11 cellular contexts compared by ENCODE assay signal in genomic region chr7:98287486-98287959, GRCh38. TPM values are rescaled to one million over a fixed set of nuclear protein-coding genes. Genes with fewer than 3 reads are reported as not detected.
DNase-seq lines count a peak whose midpoint lies in the region; ATAC-seq and TF ChIP-seq lines count a peak whose summit lies in the region.
"Had no signal": no experiment of that assay in that cellular context is flagged by ENCODE, and none has a peak within 500 bp of the region (broad histone marks: within the 10 kb centered on the region; RNA-seq: fewer than 3 reads in every experiment).

No MANE protein-coding gene starts in this region.

- no peak for TF ChIP-seq POLR2A in esophagus muscularis mucosa (IDR thresholded peaks at IDR 0.05; ENCODE audit: low read depth)
- TF ChIP-seq POLR2A in prostate gland (IDR thresholded peaks at IDR 0.05) = no peak

- TF ChIP-seq CTCF in esophagus muscularis mucosa (IDR thresholded peaks at IDR 0.05) = no peak
- no peak for TF ChIP-seq CTCF in prostate gland (IDR thresholded peaks at IDR 0.05)

- peaks cover 99% of the 10 kb centered on the region for H3K79me2 ChIP-seq in GM23248 (ENCODE audit: insufficient read depth)

- no peak overlapping the region for H3K4me3 ChIP-seq in GM23248
- H3K4me3 ChIP-seq in esophagus muscularis mucosa = peak overlapping the region in 2 of 4 donors; percentile 0 to 6
- no peak overlapping the region for H3K4me3 ChIP-seq in prostate gland
- H3K4me3 ChIP-seq: testis had no signal

- ATAC-seq in HG03196 (IDR thresholded peaks at IDR 0.05; ENCODE audit: unreplicated experiment) (no peak), GM19328 (IDR thresholded peaks at IDR 0.05; ENCODE audit: unreplicated experiment) (no peak)
- ATAC-seq: T-cell had no signal

- 87 to 89% methylated on average over 11 to 13 of the region's 14 CpGs for WGBS in GM23248 (ENCODE audit: low coverage in 1 of 2, low lambda C conversion rate in 2 of 2, missing lambda C conversion rate in 2 of 2), 2 experiments
- 70% methylated on average over 5 of the region's 14 CpGs for WGBS in esophagus muscularis mucosa
- 57% methylated on average over 12 of the region's 14 CpGs for WGBS in prostate gland

- no peaks in the 10 kb centered on the region for H3K9me2 ChIP-seq in GM23248 (ENCODE audit: insufficient read depth)

- H3K4me2 ChIP-seq in GM23248 (ENCODE audit: unreplicated experiment) = no peak overlapping the region

- peaks cover 28% of the 10 kb centered on the region for H3K4me1 ChIP-seq in GM23248 (ENCODE audit: insufficient read depth)
- H3K4me1 ChIP-seq in esophagus muscularis mucosa = peaks cover 66 to 72% (median 72%) of the 10 kb centered on the region in 4 donors
- H3K4me1 ChIP-seq in prostate gland (replicated peaks) = peaks cover 36% of the 10 kb centered on the region

- H3K27me3 ChIP-seq in GM23248 (replicated peaks; ENCODE audit: insufficient read depth) (no peaks in the 10 kb centered on the region), esophagus muscularis mucosa (no peaks in the 10 kb centered on the region), prostate gland (replicated peaks; ENCODE audit: insufficient read depth) (no peaks in the 10 kb centered on the region)
- H3K27me3 ChIP-seq: testis had no signal

- H3K36me3 ChIP-seq in GM23248 (ENCODE audit: low read depth) (peaks cover 15% of the 10 kb centered on the region), esophagus muscularis mucosa (peaks cover 11 to 54% (median 34%) of the 10 kb centered on the region in 4 donors), prostate gland (peaks cover under 1 to 8% of the 10 kb centered on the region in 2 donors)

- peak overlapping the region; percentile 95 for H3K9ac ChIP-seq in GM23248

- H4K20me1 ChIP-seq in GM23248 (ENCODE audit: insufficient read depth) = 0 out of 2 replicates have a peak, but pooled peaks cover 2% of the 10 kb centered on the region

- H3F3A ChIP-seq in GM23248 (ENCODE audit: insufficient read depth) = peaks cover 10% of the 10 kb centered on the region

- H3K27ac ChIP-seq in GM23248 (peak overlapping the region; percentile 89), esophagus muscularis mucosa (replicated peaks in 1 of 4) (peak overlapping the region; percentile 93 to 97 (median 96)), prostate gland (peak overlapping the region; percentile 93 to 99)

- H3K9me3 ChIP-seq in GM23248 (ENCODE audit: low read depth) (no peaks in the 10 kb centered on the region), esophagus muscularis mucosa (no peaks in the 10 kb centered on the region), prostate gland (no peaks in the 10 kb centered on the region)
- H3K9me3 ChIP-seq: testis had no signal

- no peak for DNase-seq in GM23248
- DNase-seq in NCI-H526 (lab: John Stamatoyannopoulos, UW) = peak; percentile 34 to 85
- DNase-seq in esophagus muscularis mucosa (ENCODE audit: extremely low spot score) = no peak
- DNase-seq in prostate gland (ENCODE audit: low spot score) = peak; percentile 66
- DNase-seq in activated CD4-positive, alpha-beta T cell treated with anti-CD3 and anti-CD28 coated beads for 48 hours = no peak
- DNase-seq in NOMO-1 (lab: John Stamatoyannopoulos, UW; ENCODE audit: unreplicated experiment in 2 of 2) = no peak
- DNase-seq: effector CD4-positive, alpha-beta T cell; T-cell; testis had no signal

- TF ChIP-seq EP300 in esophagus muscularis mucosa (IDR thresholded peaks at IDR 0.05) = no peak

- in situ Hi-C loops in GM23248 (cut with MboI) = loop anchor here (25.0 kb wide), 1 partner anchor 450 kb away; no protein-coding TSS in a partner anchor

- H2AFZ ChIP-seq in GM23248 = no peak overlapping the region

- intact Hi-C loops in esophagus muscularis mucosa (cut with DNase I) = no loop called here
- intact Hi-C loops in prostate gland (cut with DNase I) = loop anchor here (5.0 kb wide), 2 partner anchors 35 to 115 kb away; partner anchors contain the start of genes BAIAP2L1 and TECPR1

RNA-seq across cellular contexts. Expression of gene BRI3, which starts 6.0 kb away (rescaled TPM):
- 56.5 and 73.3 TPM in 2 replicates for total RNA-seq in GM23248 (2014; rRNA removed; shearing (Covaris generic))
- polyA plus RNA-seq in GM23248 (2016; fragmentation: Nextera tagmentation; extraction: Ambion mirVana) = 195 and 315 TPM in 2 replicates
- total RNA-seq in esophagus muscularis mucosa = 10 to 100 TPM; 34.5 to 74.7 (median 55.3) TPM
- 10 to 100 TPM; 68.5 to 85.4 TPM for total RNA-seq in prostate gland

RNA-seq across cellular contexts. Expression of gene TECPR1, which starts 35.5 kb away (rescaled TPM):
- total RNA-seq in GM23248 (2014; rRNA removed; shearing (Covaris generic)) = 24.5 and 27.8 TPM in 2 replicates
- 8.1 and 8.2 TPM in 2 replicates for polyA plus RNA-seq in GM23248 (2016; fragmentation: Nextera tagmentation; extraction: Ambion mirVana)
- 10 to 100 TPM; 16.1 to 32.4 (median 22.5) TPM for total RNA-seq in esophagus muscularis mucosa
- total RNA-seq in prostate gland = 10 to 100 TPM; 31.4 to 62.7 TPM

Comparison
In these comparisons a context has a peak if more than half of its experiments do, and no peak if none do; other contexts are left out.
1. DNase-seq: peak in NCI-H526 (2 of 2) and prostate gland (single experiment); none in GM23248 (single experiment), esophagus muscularis mucosa (single experiment), activated CD4-positive, alpha-beta T cell treated with anti-CD3 and anti-CD28 coated beads for 48 hours (single experiment) and NOMO-1 (0 of 2).
2. Peak in every context shown above with its lines, with median percentiles within 50 percentile points of each other: H3K27ac ChIP-seq.